30 cellular contexts compared by ENCODE assay signal in genomic region chr11:86717817-86718501, GRCh38. TPM values are rescaled to one million over a fixed set of nuclear protein-coding genes. Genes with fewer than 3 reads are reported as not detected.
DNase-seq lines count a peak whose midpoint lies in the region; ATAC-seq and TF ChIP-seq lines count a peak whose summit lies in the region.
"Had no signal": no experiment of that assay in that cellular context is flagged by ENCODE, and none has a peak within 500 bp of the region (broad histone marks: within the 10 kb centered on the region; RNA-seq: fewer than 3 reads in every experiment).

No MANE protein-coding gene starts in this region.

- H3K36me3 Mint-ChIP-seq in chondrocyte (ENCODE audit: low read depth) (peaks cover 3% of the 10 kb centered on the region), mesothelial cell of epicardium (peaks cover 14% of the 10 kb centered on the region), T-helper 17 cell (ENCODE audit: low read depth) (no peaks in the 10 kb centered on the region)

- H4K5ac ChIP-seq in IMR-90 (ENCODE audit: low read depth, low read length) = no peak overlapping the region

- H3K4me3 ChIP-seq in ACC112 (ENCODE audit: low read depth, low read length) = no peak overlapping the region
- no peak overlapping the region for H3K4me3 ChIP-seq in IMR-90 (ENCODE audit: insufficient read depth, low read depth, low read length)
- H3K4me3 ChIP-seq: heart left ventricle, Peyer's patch, SJCRH30, skin epidermis, upper lobe of right lung had no signal

- TF ChIP-seq RAD21 in IMR-90 (IDR thresholded peaks at IDR 0.05; ENCODE audit: low read length) = no peak

- no peaks in the 10 kb centered on the region for H3K79me1 ChIP-seq in IMR-90 (ENCODE audit: low read depth in 1 of 2, low read length in 2 of 2)

- no peak for TF ChIP-seq POLR2A in IMR-90 (IDR thresholded peaks at IDR 0.05; ENCODE audit: low read depth, low read length)

- DNase-seq in IMR-90 (no peak), chondrocyte (ENCODE audit: low spot score) (no peak), mesothelial cell of epicardium (ENCODE audit: low spot score in 2 of 2, unreplicated experiment in 2 of 2) (no peak), dedifferentiated amniotic fluid mesenchymal stem cell (ENCODE audit: extremely low spot score) (no peak), T-helper 17 cell (no peak)
- DNase-seq in activated CD4-positive, CD25-positive, alpha-beta regulatory T cell (lab: John Stamatoyannopoulos, UW) = no peak
- DNase-seq: activated CD4-positive, alpha-beta T cell treated with anti-CD3 and anti-CD28 coated beads for 48 hours; activated gamma-delta T cell; activated T-cell treated with anti-CD3 and anti-CD28 coated beads, Interleukin-2, amount 50 U/mL, for 1 hour; CD4-positive, alpha-beta memory T cell; central memory CD4-positive, alpha-beta T cell; dermis blood vessel endothelial cell; endodermal cell; heart left ventricle; KBM-7; MM.1S; NCI-H2029 treated with DMSO at 0.1 percent for 48 hours; NCI-H524 treated with DMSO at 0.1 percent for 48 hours; NK-92 treated with Interleukin-12 subunit alpha and Interleukin-12 subunit beta, amount 100 ng/mL, for 24 hours; Peyer's patch; SJCRH30; stimulated activated naive CD4-positive, alpha-beta T cell; SW 1271; T-helper 9 cell; upper lobe of right lung had no signal

- H3K9ac ChIP-seq in IMR-90 (ENCODE audit: low read depth, low read length) = no peak overlapping the region

- peak overlapping the region; percentile 4 for H3K27ac ChIP-seq in ACC112 (ENCODE audit: low read depth, low read length)
- no peak overlapping the region for H3K27ac ChIP-seq in IMR-90 (ENCODE audit: insufficient read depth, low read length)
- H3K27ac ChIP-seq: heart left ventricle, Peyer's patch, SJCRH30, upper lobe of right lung had no signal

- H3K4ac ChIP-seq in IMR-90 (ENCODE audit: low read depth, low read length) = no peak overlapping the region

- peak overlapping the region; percentile 24; the same call in 1 of the 2 replicates for H3K18ac ChIP-seq in IMR-90 (ENCODE audit: low read depth, low read length)

- H3K36me3 ChIP-seq in ACC112 (ENCODE audit: insufficient read depth, low read length) (peaks cover 6% of the 10 kb centered on the region; the same call in 1 of the 2 replicates), IMR-90 (ENCODE audit: control insufficient read depth, insufficient read depth, low read length) (no peaks in the 10 kb centered on the region)
- H3K36me3 ChIP-seq: heart left ventricle, Peyer's patch, SJCRH30, upper lobe of right lung had no signal

- H3K9me3 Mint-ChIP-seq in chondrocyte (ENCODE audit: low read depth) (peaks cover 7% of the 10 kb centered on the region), mesothelial cell of epicardium (peaks cover 21% of the 10 kb centered on the region)

- no peak for ATAC-seq in IMR-90 (ENCODE audit: low read depth)
- ATAC-seq in T-helper 17 cell = no peak
- ATAC-seq in GM19455 (IDR thresholded peaks at IDR 0.05; ENCODE audit: unreplicated experiment) = no peak
- ATAC-seq: heart left ventricle, upper lobe of right lung had no signal

- H3K4me1 Mint-ChIP-seq in chondrocyte (ENCODE audit: low read depth) (peaks cover 50% of the 10 kb centered on the region), mesothelial cell of epicardium (peaks cover 39% of the 10 kb centered on the region), T-helper 17 cell (no peaks in the 10 kb centered on the region)
- H3K4me1 Mint-ChIP-seq: B cell; CD4-positive, alpha-beta memory T cell had no signal

- no peak overlapping the region for H2BK5ac ChIP-seq in IMR-90 (ENCODE audit: low read depth, low read length, poor library complexity, severe bottlenecking)

- peak overlapping the region; percentile 58 for H4K91ac ChIP-seq in IMR-90 (ENCODE audit: insufficient read depth, low read depth, low read length)

- in situ Hi-C loops in IMR-90 (cut with MboI; ENCODE audit: low sequenced_read_pairs) = no loop called here

- no peak overlapping the region for H4K8ac ChIP-seq in IMR-90 (ENCODE audit: low read depth in 2 of 2, low read length in 2 of 2)

- 0 out of 2 replicates have a peak overlapping the region, but pooled peaks have one; percentile 1 for H3K23ac ChIP-seq in IMR-90 (ENCODE audit: low read depth, low read length)

- no peaks in the 10 kb centered on the region for H3K9me3 ChIP-seq in IMR-90 (ENCODE audit: control insufficient read depth, insufficient read depth, low read length)
- H3K9me3 ChIP-seq in T-helper 17 cell (ENCODE audit: control insufficient read depth, low read length, poor library complexity, severe bottlenecking) = no peaks in the 10 kb centered on the region
- H3K9me3 ChIP-seq: Peyer's patch, upper lobe of right lung had no signal

- TF ChIP-seq CTCF in IMR-90 (conservative IDR thresholded peaks at IDR 0.05; ENCODE audit: low read depth, low read length) (no peak), chondrocyte (IDR thresholded peaks at IDR 0.05) (no peak), mesothelial cell of epicardium (IDR thresholded peaks at IDR 0.05; ENCODE audit: unreplicated experiment) (no peak)

- BruUV-seq in IMR-90 (replicated peaks; lab: Mats Ljungman, UMichigan) = no TSS peak

- H3K79me2 ChIP-seq in ACC112 (ENCODE audit: control insufficient read depth, insufficient read depth, low read length, unreplicated experiment) = no peaks in the 10 kb centered on the region

- H3K4me3 Mint-ChIP-seq in chondrocyte (ENCODE audit: unreplicated experiment) = no peak overlapping the region
- no peak overlapping the region for H3K4me3 Mint-ChIP-seq in mesothelial cell of epicardium
- no peak overlapping the region for H3K4me3 Mint-ChIP-seq in T-helper 17 cell
- H3K4me3 Mint-ChIP-seq: B cell; CD4-positive, alpha-beta memory T cell; endodermal cell had no signal

- POLR2A ChIA-PET in IMR-90 (lab: Charles Lee; ENCODE audit: unreplicated experiment) = no interaction called here

- dilution Hi-C loops in IMR-90 (cut with HindIII; ENCODE audit: low sequenced_read_pairs, unreplicated experiment) = no loop called here

- intact Hi-C loops in IMR-90 (cut with micrococcal nuclease) = no loop called here

- no peaks in the 10 kb centered on the region for H4K20me1 ChIP-seq in IMR-90 (ENCODE audit: insufficient read depth, low read length)

- peaks cover 5% of the 10 kb centered on the region for H3K9me1 ChIP-seq in IMR-90 (ENCODE audit: insufficient read depth, low read length)

- H3K27me3 ChIP-seq in ACC112 (ENCODE audit: insufficient read depth, low read length) (no peaks in the 10 kb centered on the region), IMR-90 (ENCODE audit: control insufficient read depth, insufficient read depth, low read length) (no peaks in the 10 kb centered on the region)
- H3K27me3 ChIP-seq: heart left ventricle, Peyer's patch, SJCRH30, upper lobe of right lung had no signal

- H2AK5ac ChIP-seq in IMR-90 (ENCODE audit: low read depth, low read length) = no peak overlapping the region

- CTCF ChIA-PET in IMR-90 (lab: Yijun Ruan, JAX) = interaction anchor here (1.6 kb wide), 1 partner anchor 9 kb away, joined by 3 read pairs; no protein-coding TSS in a partner anchor

- WGBS in IMR-90 (ENCODE audit: extremely low coverage in 2 of 2, insufficient read length in 1 of 2), 2 experiments = no CpG with 5 or more reads among the region's 3 CpGs

- no peak overlapping the region for H3K56ac ChIP-seq in IMR-90 (ENCODE audit: extremely low read depth, insufficient read depth, low read length)

- H2AK9ac ChIP-seq in IMR-90 (replicated peaks; ENCODE audit: low read depth, low read length, poor library complexity) = no peak overlapping the region

- H3K27me3 Mint-ChIP-seq in chondrocyte (ENCODE audit: low read depth) (no peaks in the 10 kb centered on the region), mesothelial cell of epicardium (ENCODE audit: low read depth) (no peaks in the 10 kb centered on the region), T-helper 17 cell (no peaks in the 10 kb centered on the region)

- H3K4me1 ChIP-seq in ACC112 (ENCODE audit: control insufficient read depth, insufficient read depth, low read length, unreplicated experiment) (peaks cover 42% of the 10 kb centered on the region), IMR-90 (ENCODE audit: control insufficient read depth, insufficient read depth, low read length) (peaks cover 10% of the 10 kb centered on the region)
- H3K4me1 ChIP-seq: Peyer's patch, SJCRH30, upper lobe of right lung had no signal

- H3K27ac Mint-ChIP-seq in chondrocyte (ENCODE audit: unreplicated experiment) = peak overlapping the region; percentile 84
- H3K27ac Mint-ChIP-seq in mesothelial cell of epicardium = peak overlapping the region; percentile 93
- H3K27ac Mint-ChIP-seq in T-helper 17 cell = no peak overlapping the region
- H3K27ac Mint-ChIP-seq: B cell; CD4-positive, alpha-beta memory T cell; endodermal cell had no signal

- H3K4me2 ChIP-seq in IMR-90 (ENCODE audit: low read depth, low read length) = no peak overlapping the region

- no peak overlapping the region for H2AFZ ChIP-seq in ACC112 (ENCODE audit: low read length, unreplicated experiment)
- no peak overlapping the region for H2AFZ ChIP-seq in IMR-90 (replicated peaks; ENCODE audit: low read length, poor library complexity)

- peak overlapping the region; percentile 31; the same call in 2 of the 3 replicates for H2BK15ac ChIP-seq in IMR-90 (ENCODE audit: low read depth, low read length)

- peak overlapping the region; percentile 22 for H2BK20ac ChIP-seq in IMR-90 (ENCODE audit: low read depth, low read length)

- peak overlapping the region; percentile 9; the same call in 1 of the 2 replicates for H2BK120ac ChIP-seq in IMR-90 (ENCODE audit: low read depth, low read length)

- no peak overlapping the region; the same call in 1 of the 2 replicates for H3K14ac ChIP-seq in IMR-90 (replicated peaks; ENCODE audit: low read depth, low read length)

TF ChIP-seq in IMR-90, 13 proteins besides CTCF, POLR2A, EP300 and RAD21 (continues in another document):
- TF ChIP-seq BHLHE40 (IDR thresholded peaks at IDR 0.05; ENCODE audit: low read depth, low read length) (no peak), CEBPB (IDR thresholded peaks at IDR 0.05; ENCODE audit: low read depth, low read length) (no peak), SMC3 (IDR thresholded peaks at IDR 0.05; ENCODE audit: low read depth, low read length) (no peak), MAZ (IDR thresholded peaks at IDR 0.05; ENCODE audit: borderline replicate concordance, low read depth, low read length) (no peak), RFX5 (IDR thresholded peaks at IDR 0.05; ENCODE audit: low read depth, low read length) (no peak), FOS (IDR thresholded peaks at IDR 0.05; ENCODE audit: low read depth, low read length) (no peak), MXI1 (IDR thresholded peaks at IDR 0.05; ENCODE audit: borderline replicate concordance, low read depth, low read length) (no peak), RCOR1 (IDR thresholded peaks at IDR 0.05; ENCODE audit: insufficient replicate concordance, low read length) (no peak), MAFK (IDR thresholded peaks at IDR 0.05; ENCODE audit: low read depth, low read length) (no peak)

RNA-seq across cellular contexts. Expression of gene ME3, which starts 45.5 kb away (rescaled TPM):
- total RNA-seq in IMR-90 (2012; rRNA removed) = 9.0 and 9.2 TPM in 2 replicates
- polyA plus RNA-seq in IMR-90 (2012; rRNA removed) = 7.8 and 10.1 TPM in 2 replicates
- polyA plus RNA-seq in IMR-90 (2012; cell fraction: cytosol; rRNA removed) = 2.9 and 5.5 TPM in 2 replicates
- 39.5 and 39.7 TPM in 2 replicates for polyA plus RNA-seq in IMR-90 (2012; cell fraction: nucleus; rRNA removed; ENCODE audit: low replicate concordance)
- 10.8 to 14.6 TPM (median 14.2 TPM) in 3 replicates for total RNA-seq in chondrocyte
- 8.4 to 11.8 TPM (median 9.9 TPM) in 3 replicates for total RNA-seq in mesothelial cell of epicardium
- total RNA-seq in T-helper 17 cell = 1 to 10 TPM; 2.7 to 3.3 TPM
- total RNA-seq: B cell, H4, SJCRH30 had no signal
